Comparison of ENCODE assay signal across 8 cellular contexts in genomic region chr3:52532838-52533622, GRCh38. TPM values are rescaled to one million over a fixed set of nuclear protein-coding genes. Genes with fewer than 3 reads are reported as not detected.
A peak's percentile ranks its signal among the peaks of the same experiment; 100 is the strongest.
DNase-seq lines count a peak whose midpoint lies in the region; ATAC-seq, FAIRE-seq and TF ChIP-seq lines count a peak whose summit lies in the region.

No MANE protein-coding gene starts in this region.

- H3K4me3 ChIP-seq in AG10803 (ENCODE audit: low read length) (peak overlapping the region; percentile 66), WERI-Rb-1 (ENCODE audit: low read depth, low read length) (peak overlapping the region; percentile 87), uterus (peak overlapping the region; percentile 53 to 61)

- H3K9me3 Mint-ChIP-seq in naive B cell, result no peaks in the 10 kb centered on the region

- peaks cover 21 to 37% (median 36%) of the 10 kb centered on the region in 3 donors for H3K4me1 Mint-ChIP-seq in naive B cell

- no peaks in the 10 kb centered on the region for H3K36me3 Mint-ChIP-seq in naive B cell

- H3K27ac Mint-ChIP-seq in naive B cell, result peak overlapping the region in 5 of 6 donors; percentile 41 to 88 (median 49)

- peaks cover 0 to 8% of the 10 kb centered on the region in 2 donors for H3K4me1 ChIP-seq in uterus

- peak overlapping the region; percentile 69 to 88 (median 78) for H3K4me3 Mint-ChIP-seq in naive B cell

- no peak for TF ChIP-seq POLR2A in H54 (IDR thresholded peaks at IDR 0.05; ENCODE audit: low read depth, low read length)
- TF ChIP-seq POLR2A in uterus (IDR thresholded peaks at IDR 0.05), result peak in 1 of 2 donors; percentile 8

- H3K36me3 ChIP-seq in WERI-Rb-1, result peaks cover 31% of the 10 kb centered on the region
- H3K36me3 ChIP-seq in uterus, result no peaks in the 10 kb centered on the region

- intact Hi-C loops in uterus (cut with DNase I; ENCODE audit: low total_unique reads), result no loop called here

- H3K27me3 Mint-ChIP-seq in naive B cell, result peaks cover 0 to 6% (median 0%) of the 10 kb centered on the region in 3 donors

- H3K9me3 ChIP-seq in WERI-Rb-1 (ENCODE audit: severe bottlenecking) (no peaks in the 10 kb centered on the region), uterus (no peaks in the 10 kb centered on the region)

- no peak for FAIRE-seq in H54 (lab: Jason Lieb, UNC)

- H3K27me3 ChIP-seq in WERI-Rb-1 (ENCODE audit: insufficient read depth, low read depth, severe bottlenecking), result no peaks in the 10 kb centered on the region
- no peaks in the 10 kb centered on the region for H3K27me3 ChIP-seq in uterus

- H3K27ac ChIP-seq in WERI-Rb-1, result peak overlapping the region; percentile 81
- peak overlapping the region; percentile 40 for H3K27ac ChIP-seq in epithelial cell of prostate
- H3K27ac ChIP-seq in uterus, result peak overlapping the region; percentile 72 to 80

- DNase-seq in AG10803 (ENCODE audit: low read depth) (no peak), H54 (ENCODE audit: insufficient read length, low spot score) (peak; percentile 66), WERI-Rb-1 (no peak), epithelial cell of prostate (ENCODE audit: low read depth, low spot score) (no peak), naive B cell (peak; percentile 22), uterus (peak; percentile 28 to 42), D341Med (ENCODE audit: low spot score) (no peak), Kasumi-1 (lab: John Stamatoyannopoulos, UW) (no peak)

- no peak for TF ChIP-seq CTCF in AG10803 (conservative IDR thresholded peaks at IDR 0.05; ENCODE audit: low read length)
- TF ChIP-seq CTCF in WERI-Rb-1 (IDR thresholded peaks at IDR 0.05; ENCODE audit: low read depth, low read length), result no peak
- TF ChIP-seq CTCF in uterus (IDR thresholded peaks at IDR 0.05), result no peak

- ATAC-seq in naive B cell (ENCODE audit: low read depth in 2 of 2), result no peak

RNA-seq across cellular contexts. Expression of gene NT5DC2, which starts 0.6 kb away (rescaled TPM):
- polyA plus RNA-seq in naive B cell (ENCODE audit: low read depth in 6 of 6), result under 1 TPM in 2 of 6 donors, not detected in 4; 0.13 to 0.86 TPM
- total RNA-seq in uterus, result 10 to 100 TPM in 3 of 4 donors, 1 to 10 TPM in 1; 9.2 to 67.6 (median 29.3) TPM

RNA-seq across cellular contexts. Expression of gene UQCC5, which starts 3.4 kb away (rescaled TPM):
- polyA plus RNA-seq in naive B cell (ENCODE audit: low read depth in 6 of 6), result 10 to 100 TPM; 10.5 to 54.7 (median 20.2) TPM
- total RNA-seq in uterus, result 100 to 1,000 TPM in 1 of 4 donors, 10 to 100 TPM in 2, 1 to 10 TPM in 1; 4.1 to 435 (median 51.9) TPM

RNA-seq across cellular contexts. Expression of gene STAB1, which starts 37.9 kb away (rescaled TPM):
- not detected for polyA plus RNA-seq in naive B cell (ENCODE audit: low read depth in 6 of 6)
- total RNA-seq in uterus, result 100 to 1,000 TPM in 1 of 4 donors, 10 to 100 TPM in 3; 55.3 to 216 (median 78.2) TPM

Comparison
In these comparisons a context has a peak if more than half of its experiments do, and no peak if none do; other contexts are left out.
1. DNase-seq: peak in H54 (single experiment), naive B cell (single experiment) and uterus (2 of 2); none in AG10803 (single experiment), WERI-Rb-1 (single experiment), epithelial cell of prostate (single experiment), D341Med (single experiment) and Kasumi-1 (0 of 2).
2. Peak in every context shown above with its lines, with median percentiles within 50 percentile points of each other: H3K4me3 ChIP-seq and H3K27ac ChIP-seq.